Comparison of ENCODE assay signal across 1 cellular context in the genomic region with DNA sequence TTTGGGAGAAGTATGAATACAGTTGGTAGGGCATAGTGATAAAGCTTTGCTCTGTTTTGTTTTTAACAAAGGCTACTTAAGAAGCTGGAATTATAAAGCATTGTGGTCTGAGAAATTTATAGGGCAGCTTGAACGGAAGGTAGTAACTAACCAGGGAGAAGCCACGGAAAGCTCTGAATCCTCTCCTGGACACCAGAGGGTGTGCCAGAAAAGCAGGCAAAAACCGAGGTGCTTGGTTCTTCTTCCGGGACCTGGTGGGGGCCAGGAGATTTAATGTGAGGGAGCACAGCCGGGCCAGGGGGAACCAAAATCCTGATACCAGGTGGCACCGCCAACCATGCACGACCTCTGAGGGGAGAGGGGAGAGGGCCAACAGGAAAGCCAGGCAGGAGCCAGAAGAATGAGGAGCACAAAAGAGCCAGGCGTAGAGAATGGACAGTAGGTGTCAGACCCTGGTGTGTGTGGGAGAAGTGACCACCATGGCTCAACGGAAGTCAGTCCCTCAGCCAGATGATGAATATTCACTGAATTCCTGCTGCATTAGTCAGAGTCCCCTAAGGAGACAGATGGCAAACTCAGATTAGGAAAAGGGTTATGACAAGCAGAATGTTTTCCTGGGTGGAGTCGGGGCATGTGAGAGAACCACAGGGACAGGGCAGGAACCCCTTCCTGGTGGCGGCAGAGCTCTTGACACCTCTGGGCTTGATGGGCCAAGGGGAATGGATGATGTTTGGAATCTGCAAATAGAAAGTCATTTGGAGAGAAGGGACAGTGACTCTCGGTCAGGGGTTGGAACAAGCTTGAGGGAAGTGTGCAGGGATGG.
TF ChIP-seq lines count a peak whose summit lies in the region.

No MANE protein-coding gene starts in this region.

TF ChIP-seq in WTC11, 78 proteins besides CTCF, POLR2A, EP300 and RAD21 (continued from another document):
- no peak for TF ChIP-seq NFATC4 (CRISPR knock-in tag; IDR thresholded peaks at IDR 0.05)
- TF ChIP-seq, protein P1, sequence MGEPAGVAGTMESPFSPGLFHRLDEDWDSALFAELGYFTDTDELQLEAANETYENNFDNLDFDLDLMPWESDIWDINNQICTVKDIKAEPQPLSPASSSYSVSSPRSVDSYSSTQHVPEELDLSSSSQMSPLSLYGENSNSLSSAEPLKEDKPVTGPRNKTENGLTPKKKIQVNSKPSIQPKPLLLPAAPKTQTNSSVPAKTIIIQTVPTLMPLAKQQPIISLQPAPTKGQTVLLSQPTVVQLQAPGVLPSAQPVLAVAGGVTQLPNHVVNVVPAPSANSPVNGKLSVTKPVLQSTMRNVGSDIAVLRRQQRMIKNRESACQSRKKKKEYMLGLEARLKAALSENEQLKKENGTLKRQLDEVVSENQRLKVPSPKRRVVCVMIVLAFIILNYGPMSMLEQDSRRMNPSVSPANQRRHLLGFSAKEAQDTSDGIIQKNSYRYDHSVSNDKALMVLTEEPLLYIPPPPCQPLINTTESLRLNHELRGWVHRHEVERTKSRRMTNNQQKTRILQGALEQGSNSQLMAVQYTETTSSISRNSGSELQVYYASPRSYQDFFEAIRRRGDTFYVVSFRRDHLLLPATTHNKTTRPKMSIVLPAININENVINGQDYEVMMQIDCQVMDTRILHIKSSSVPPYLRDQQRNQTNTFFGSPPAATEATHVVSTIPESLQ (CRISPR knock-in tag; IDR thresholded peaks at IDR 0.05), result no peak
TF ChIP-seq in WTC11: peak in this region for 0.
